Comparison of ENCODE assay signal across 8 cellular contexts in genomic region chr21:45590246-45590725, GRCh38. TPM values are rescaled to one million over a fixed set of nuclear protein-coding genes. Genes with fewer than 3 reads are reported as not detected.
A peak's percentile ranks its signal among the peaks of the same experiment; 100 is the strongest.
DNase-seq lines count a peak whose midpoint lies in the region; FAIRE-seq and TF ChIP-seq lines count a peak whose summit lies in the region.

No MANE protein-coding gene starts in this region.

- H3K36me3 ChIP-seq in brain microvascular endothelial cell (replicated peaks) (no peaks in the 10 kb centered on the region), kidney (ENCODE audit: control insufficient read depth in 1 of 2, insufficient read depth in 2 of 2, low read length in 2 of 2) (no peaks in the 10 kb centered on the region)

- TF ChIP-seq CTCF in brain microvascular endothelial cell (IDR thresholded peaks at IDR 0.05; ENCODE audit: low read depth, low read length, missing control alignments): no peak
- no peak for TF ChIP-seq CTCF in kidney (IDR thresholded peaks at IDR 0.05; ENCODE audit: borderline replicate concordance, extremely low read depth, insufficient read depth)

- intact Hi-C loops in kidney (cut with DNase I): no loop called here

- H3K9ac ChIP-seq in kidney (ENCODE audit: low read length in 2 of 2): no peak overlapping the region

- H3K27ac ChIP-seq in brain microvascular endothelial cell (no peak overlapping the region), kidney (ENCODE audit: low read depth in 2 of 2, low read length in 2 of 2) (no peak overlapping the region)

- H3K4me3 ChIP-seq in brain microvascular endothelial cell (ENCODE audit: low read depth, low read length) (peak overlapping the region; percentile 46), kidney (ENCODE audit: low read length in 2 of 2) (no peak overlapping the region)

- no peaks in the 10 kb centered on the region for H3K4me1 ChIP-seq in kidney (ENCODE audit: control insufficient read depth in 1 of 2, insufficient read depth in 1 of 2, low read depth in 1 of 2, low read length in 2 of 2)

- peak; percentile 93 for DNase-seq in GM19239 (ENCODE audit: insufficient read length, low spot score)
- peak; percentile 48 to 76 (median 60) for DNase-seq in T-helper 2 cell
- DNase-seq in brain microvascular endothelial cell: no peak
- DNase-seq in kidney: peak; percentile 92
- peak; percentile 53 to 73 (median 67) for DNase-seq in stimulated activated CD4-positive, alpha-beta T cell treated with anti-CD3 and anti-CD28 coated beads, TNF-alpha, amount 100 ng/mL, for 24 hours (ENCODE audit: low read depth in 3 of 3)
- DNase-seq in NCI-H510A (lab: John Stamatoyannopoulos, UW): no peak
- no peak for DNase-seq in RCC 7860 (ENCODE audit: low spot score)
- DNase-seq in NCI-H187 (lab: John Stamatoyannopoulos, UW): no peak

- FAIRE-seq in GM19239 (lab: Jason Lieb, UNC) (no peak), kidney (lab: Jason Lieb, UNC) (no peak), RCC 7860 (lab: Jason Lieb, UNC) (no peak)

- in situ Hi-C loops in brain microvascular endothelial cell (cut with HindIII; ENCODE audit: low pct_ligation_motif_present, low sequenced_read_pairs): no loop called here

- no peaks in the 10 kb centered on the region for H3K27me3 ChIP-seq in brain microvascular endothelial cell (replicated peaks)

- peaks cover 2 to 13% of the 10 kb centered on the region in 2 donors for H3K9me3 ChIP-seq in kidney (ENCODE audit: control insufficient read depth in 1 of 2, low read length in 2 of 2)

RNA-seq across cellular contexts. Expression of gene SLC19A1, which starts 48.0 kb away (rescaled TPM):
- 7.2 TPM for total RNA-seq in kidney
- polyA plus RNA-seq in kidney (ENCODE audit: insufficient read depth, low read depth, low replicate concordance): 5.1 TPM

RNA-seq across cellular contexts. Expression of gene PCBP3, which starts 53.2 kb away (rescaled TPM):
- total RNA-seq in kidney: 5.4 TPM
- 2.3 TPM for polyA plus RNA-seq in kidney (ENCODE audit: insufficient read depth, low read depth, low replicate concordance)

Comparison
In these comparisons a context has a peak if more than half of its experiments do, and no peak if none do; other contexts are left out.
1. DNase-seq: peak in GM19239 (single experiment), T-helper 2 cell (5 of 5), kidney (single experiment) and stimulated activated CD4-positive, alpha-beta T cell treated with anti-CD3 and anti-CD28 coated beads, TNF-alpha, amount 100 ng/mL, for 24 hours (3 of 3); none in brain microvascular endothelial cell (single experiment), NCI-H510A (single experiment), RCC 7860 (single experiment) and NCI-H187 (0 of 2).